Comparison of ENCODE assay signal across 9 cellular contexts in the genomic region with DNA sequence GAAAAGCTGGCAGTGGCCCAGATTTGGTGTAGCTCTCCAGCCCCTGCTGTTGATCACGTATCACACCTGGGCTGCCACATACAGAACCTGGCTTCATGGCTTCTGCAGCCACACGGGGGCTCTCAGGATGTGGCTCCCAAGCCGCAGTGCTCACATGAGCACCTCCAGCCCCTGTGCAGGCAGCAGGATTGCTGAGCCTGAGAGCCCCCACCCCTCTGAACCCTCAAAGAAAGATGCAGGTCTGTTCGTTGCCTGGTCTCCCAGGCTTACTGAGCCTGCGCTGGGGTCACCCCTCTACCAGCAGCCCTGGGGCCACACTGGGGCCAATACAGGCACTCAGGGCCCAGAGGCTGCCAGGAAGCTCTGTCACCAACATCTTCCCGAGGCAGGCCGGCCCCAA. TPM values are rescaled to one million over a fixed set of nuclear protein-coding genes. Genes with fewer than 3 reads are reported as not detected.
DNase-seq lines count a peak whose midpoint lies in the region; ATAC-seq and FAIRE-seq lines count a peak whose summit lies in the region.
"Had no signal": no experiment of that assay in that cellular context is flagged by ENCODE, and none has a peak within 500 bp of the region (broad histone marks: within the 10 kb centered on the region; RNA-seq: fewer than 3 reads in every experiment).

No MANE protein-coding gene starts in this region.

- no peak for FAIRE-seq in urothelium cell line (lab: Jason Lieb, UNC)

- H3K9me3 Mint-ChIP-seq in activated T-cell treated with anti-CD3 and anti-CD28 coated beads, Interleukin-2, amount 50 U/mL, for 24 hours = no peaks in the 10 kb centered on the region
- H3K9me3 Mint-ChIP-seq in immature natural killer cell = no peaks in the 10 kb centered on the region

- H3K27ac Mint-ChIP-seq in activated T-cell treated with anti-CD3 and anti-CD28 coated beads, Interleukin-2, amount 50 U/mL, for 24 hours = peak overlapping the region; percentile 95
- peak overlapping the region; percentile 98 to 100 (median 100) for H3K27ac Mint-ChIP-seq in immature natural killer cell

- H3K4me1 Mint-ChIP-seq in activated T-cell treated with anti-CD3 and anti-CD28 coated beads, Interleukin-2, amount 50 U/mL, for 24 hours (ENCODE audit: low read depth) = peaks cover 80% of the 10 kb centered on the region
- H3K4me1 Mint-ChIP-seq in immature natural killer cell = peaks cover 73 to 74% of the 10 kb centered on the region in 2 donors

- peak overlapping the region; percentile 83 for H3K4me3 Mint-ChIP-seq in activated T-cell treated with anti-CD3 and anti-CD28 coated beads, Interleukin-2, amount 50 U/mL, for 24 hours
- H3K4me3 Mint-ChIP-seq in immature natural killer cell = peak overlapping the region; percentile 80 to 97 (median 93)

- intact Hi-C loops in cardiac septum (cut with DNase I) (no loop called here), left cardiac atrium (cut with DNase I) (no loop called here)

- DNase-seq in cardiac septum (ENCODE audit: low spot score) (peak; percentile 74), left cardiac atrium (no peak), immature natural killer cell (peak; percentile 76 to 79 (median 79)), urothelium cell line (ENCODE audit: low spot score) (peak; percentile 14), cerebellar nuclear complex (lab: John Stamatoyannopoulos, UW) (no peak)
- peak; percentile 75 for DNase-seq in activated T-cell treated with anti-CD3 and anti-CD28 coated beads, Interleukin-2, amount 50 U/mL, for 24 hours
- DNase-seq: COR-L47 had no signal

- no peaks in the 10 kb centered on the region for H3K27me3 Mint-ChIP-seq in activated T-cell treated with anti-CD3 and anti-CD28 coated beads, Interleukin-2, amount 50 U/mL, for 24 hours
- peaks cover 13 to 36% (median 34%) of the 10 kb centered on the region in 3 donors for H3K27me3 Mint-ChIP-seq in immature natural killer cell (ENCODE audit: low read depth in 3 of 3)

- H3K36me3 Mint-ChIP-seq in activated T-cell treated with anti-CD3 and anti-CD28 coated beads, Interleukin-2, amount 50 U/mL, for 24 hours (ENCODE audit: low read depth) = peaks cover 62% of the 10 kb centered on the region
- peaks cover 31 to 39% (median 37%) of the 10 kb centered on the region in 3 donors for H3K36me3 Mint-ChIP-seq in immature natural killer cell

- ATAC-seq in left cardiac atrium = no peak
- no peak for ATAC-seq in GM18502 (IDR thresholded peaks at IDR 0.05; ENCODE audit: poor library complexity, unreplicated experiment)
- ATAC-seq in HG02884 (IDR thresholded peaks at IDR 0.05; ENCODE audit: unreplicated experiment) = no peak

RNA-seq across cellular contexts. Expression of a gene that starts 2.7 kb away (rescaled TPM):
- total RNA-seq in cardiac septum = 9.5 TPM
- total RNA-seq in left cardiac atrium = 10 to 100 TPM; 28.1 to 32.8 TPM
- 100 to 1,000 TPM; 107 to 244 (median 141) TPM for polyA plus RNA-seq in immature natural killer cell

RNA-seq across cellular contexts. Expression of a gene that starts 47.1 kb away (rescaled TPM):
- 38.0 TPM for total RNA-seq in cardiac septum
- 10 to 100 TPM; 48.2 to 52.0 TPM for total RNA-seq in left cardiac atrium
- polyA plus RNA-seq in immature natural killer cell = 10 to 100 TPM; 32.4 to 68.3 (median 60.3) TPM

Comparison
In these comparisons a context has a peak if more than half of its experiments do, and no peak if none do; other contexts are left out.
1. DNase-seq: peak in cardiac septum (single experiment), activated T-cell treated with anti-CD3 and anti-CD28 coated beads, Interleukin-2, amount 50 U/mL, for 24 hours (single experiment), immature natural killer cell (3 of 3) and urothelium cell line (single experiment); none in left cardiac atrium (single experiment) and cerebellar nuclear complex (0 of 2).